ENCODE assay signal across 9 cellular contexts in genomic region chr9:136578915-136579637, GRCh38. TPM values are rescaled to one million over a fixed set of nuclear protein-coding genes. Genes with fewer than 3 reads are reported as not detected.
DNase-seq lines count a peak whose midpoint lies in the region; TF ChIP-seq lines count a peak whose summit lies in the region.
"Had no signal": no experiment of that assay in that cellular context is flagged by ENCODE, and none has a peak within 500 bp of the region (broad histone marks: within the 10 kb centered on the region; RNA-seq: fewer than 3 reads in every experiment).

No MANE protein-coding gene starts in this region.

- H3K4me3 ChIP-seq in OCI-LY3 (ENCODE audit: low read length) (no peak overlapping the region), vagina (no peak overlapping the region)

- H3K9ac ChIP-seq in OCI-LY3 (ENCODE audit: low read length): no peak overlapping the region

- peak; percentile 34 for DNase-seq in NCI-H2227 (lab: John Stamatoyannopoulos, UW; ENCODE audit: unreplicated experiment)
- DNase-seq in NCI-H2227 treated with DMSO at 0.1 percent for 48 hours (lab: John Stamatoyannopoulos, UW): no peak
- peak; percentile 75 for DNase-seq in cerebellar cortex (ENCODE audit: low spot score)
- peak; percentile 49 for DNase-seq in retina
- no peak for DNase-seq in foreskin melanocyte
- DNase-seq in hypothalamus (lab: John Stamatoyannopoulos, UW): no peak
- no peak for DNase-seq in vagina (ENCODE audit: extremely low spot score in 2 of 2)
- DNase-seq: NCI-H2107 had no signal

- intact Hi-C loops in vagina (cut with DNase I): no loop called here

- TF ChIP-seq CTCF in OCI-LY3 (IDR thresholded peaks at IDR 0.05; ENCODE audit: low read depth, low read length) (peak; percentile 11; the same call in 1 of the 2 replicates), vagina (IDR thresholded peaks at IDR 0.05) (no peak)

- H3K4me2 ChIP-seq in OCI-LY3 (ENCODE audit: low read length): 0 out of 2 replicates have a peak overlapping the region, but pooled peaks have one; percentile 13

- no peak for TF ChIP-seq POLR2A in vagina (IDR thresholded peaks at IDR 0.05)

- H3K4me1 ChIP-seq in OCI-LY3 (ENCODE audit: low read length): peaks cover 34% of the 10 kb centered on the region
- peaks cover 15% of the 10 kb centered on the region for H3K4me1 ChIP-seq in vagina

- H3K27me3 ChIP-seq in OCI-LY3 (ENCODE audit: low read depth, low read length) (peaks cover 4% of the 10 kb centered on the region; the same call in 1 of the 2 replicates), vagina (no peaks in the 10 kb centered on the region)

- H3K27ac ChIP-seq in OCI-LY3 (ENCODE audit: low read length): no peak overlapping the region
- H3K27ac ChIP-seq in vagina: no peak overlapping the region

- no peaks in the 10 kb centered on the region for H3K79me2 ChIP-seq in OCI-LY3 (ENCODE audit: low read length)

- no peaks in the 10 kb centered on the region for H3K36me3 ChIP-seq in OCI-LY3 (replicated peaks; ENCODE audit: low read depth, low read length)
- no peaks in the 10 kb centered on the region for H3K36me3 ChIP-seq in vagina

- H3K9me3 ChIP-seq in OCI-LY3 (ENCODE audit: insufficient read depth, low read length) (peaks cover 10% of the 10 kb centered on the region), vagina (no peaks in the 10 kb centered on the region)

- no peak overlapping the region for H2AFZ ChIP-seq in OCI-LY3 (ENCODE audit: low read depth, low read length)

- no peaks in the 10 kb centered on the region for H4K20me1 ChIP-seq in OCI-LY3 (ENCODE audit: insufficient read depth, low read length)

RNA-seq across cellular contexts. Expression of gene NOTCH1, which starts 33.2 kb away (rescaled TPM):
- total RNA-seq in vagina: 67.0 TPM

Comparison
In these comparisons a context has a peak if more than half of its experiments do, and no peak if none do; other contexts are left out.
1. DNase-seq: peak in NCI-H2227 (single experiment), cerebellar cortex (single experiment) and retina (single experiment); none in NCI-H2227 treated with DMSO at 0.1 percent for 48 hours (single experiment), foreskin melanocyte (single experiment), hypothalamus (0 of 51) and vagina (0 of 2).